31 cellular contexts compared by ENCODE assay signal in the genomic region with DNA sequence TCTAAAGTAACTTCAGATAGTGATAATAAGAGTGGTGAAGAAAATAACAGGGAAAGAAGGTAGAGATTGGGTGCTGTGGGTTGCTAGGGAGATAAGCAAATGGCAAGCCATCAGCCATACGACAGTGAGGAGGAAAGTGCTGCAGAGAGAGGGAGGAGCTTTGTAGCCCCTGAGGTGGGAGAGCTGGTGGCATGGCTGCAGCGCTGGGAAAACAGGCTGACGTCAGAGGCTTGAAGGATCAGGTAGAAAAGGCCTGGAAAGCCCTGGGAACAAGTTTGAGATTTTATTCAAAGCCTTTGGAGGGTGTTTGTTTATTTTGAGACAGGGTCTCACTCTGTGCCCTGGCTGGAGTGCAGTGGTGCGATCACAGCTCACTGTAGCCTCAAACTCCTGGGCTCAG.
"Had no signal": no experiment of that assay in that cellular context is flagged by ENCODE, and none has a peak within 500 bp of the region (broad histone marks: within the 10 kb centered on the region; RNA-seq: fewer than 3 reads in every experiment).

No MANE protein-coding gene starts in this region.

- H3K9me3 Mint-ChIP-seq: activated CD4-positive, alpha-beta memory T cell treated with anti-CD3 and anti-CD28 coated beads, Interleukin-2, amount 10 ng/mL, durations not matched to agents 7 days and 5 days; activated naive CD4-positive, alpha-beta T cell treated with anti-CD3 and anti-CD28 coated beads, Interleukin-2, amount 50 U/mL, for 24 hours; activated naive CD8-positive, alpha-beta T cell treated with anti-CD3 and anti-CD28 coated beads, Interleukin-2, amount 10 ng/mL, durations not matched to agents 7 days and 5 days; activated T-helper 2 cell treated with anti-CD3 and anti-CD28 coated beads, Interferon-gamma antibody, Interleukin-2, Interleukin-4, amounts not matched to agents 10 μg/mL and 5 μg/mL and 100 μg/mL, durations not matched to agents 14 hours and 24 hours and 36 hours had no signal

- DNase-seq: activated CD4-positive, alpha-beta memory T cell treated with anti-CD3 and anti-CD28 coated beads, Interleukin-2, amount 10 ng/mL, durations not matched to agents 7 days and 5 days; activated CD4-positive, alpha-beta T cell treated with anti-CD3 and anti-CD28 coated beads for 1 hour; activated CD4-positive, alpha-beta T cell treated with anti-CD3 and anti-CD28 coated beads for 48 hours; activated CD4-positive, CD25-positive, alpha-beta regulatory T cell; activated CD8-positive, alpha-beta memory T cell treated with anti-CD3 and anti-CD28 coated beads for 24 hours; activated CD8-positive, alpha-beta memory T cell treated with anti-CD3 and anti-CD28 coated beads, Interleukin-2, amount 10 ng/mL, durations not matched to agents 7 days and 5 days; activated CD8-positive, alpha-beta memory T cell treated with anti-CD3 and anti-CD28 coated beads, Interleukin-2, amount 50 U/mL, for 48 hours; activated gamma-delta T cell; activated naive CD4-positive, alpha-beta T cell treated with Interleukin-2 at 50 U/mL for 16 hours; activated naive CD8-positive, alpha-beta T cell treated with anti-CD3 and anti-CD28 coated beads, Interleukin-2, amount 10 ng/mL, durations not matched to agents 7 days and 5 days; activated T-cell treated with anti-CD3 and anti-CD28 coated beads, Interleukin-2, amount 50 U/mL, for 48 hours; amygdala; body of pancreas; NCI-H1105 treated with DMSO at 0.1 percent for 48 hours; NCI-H1436; NCI-H1694; NCI-H1930; NCI-H2081 treated with DMSO at 0.1 percent for 48 hours; NCI-H345; NCI-H524 treated with DMSO at 0.1 percent for 48 hours; NK-92 treated with Interleukin-12 subunit alpha and Interleukin-12 subunit beta, amount 100 ng/mL, for 24 hours; PC-9; SIG-M5; SW 1271; T-helper 1 cell; T-helper 2 cell; T-helper 9 cell had no signal

- H3K36me3 Mint-ChIP-seq: activated CD8-positive, alpha-beta memory T cell treated with anti-CD3 and anti-CD28 coated beads, Interleukin-2, amount 10 ng/mL, durations not matched to agents 7 days and 5 days; activated naive CD4-positive, alpha-beta T cell treated with anti-CD3 and anti-CD28 coated beads, Interleukin-2, amount 50 U/mL, for 24 hours; activated naive CD8-positive, alpha-beta T cell treated with anti-CD3 and anti-CD28 coated beads, Interleukin-2, amount 10 ng/mL, durations not matched to agents 7 days and 5 days had no signal

- H3K4me1 Mint-ChIP-seq: activated CD4-positive, alpha-beta memory T cell treated with anti-CD3 and anti-CD28 coated beads, Interleukin-2, amount 10 ng/mL, durations not matched to agents 7 days and 5 days; activated CD8-positive, alpha-beta memory T cell treated with anti-CD3 and anti-CD28 coated beads, Interleukin-2, amount 10 ng/mL, durations not matched to agents 7 days and 5 days; activated naive CD8-positive, alpha-beta T cell treated with anti-CD3 and anti-CD28 coated beads, Interleukin-2, amount 10 ng/mL, durations not matched to agents 7 days and 5 days had no signal

- H3K27me3 Mint-ChIP-seq: activated naive CD4-positive, alpha-beta T cell treated with anti-CD3 and anti-CD28 coated beads, Interleukin-2, amount 50 U/mL, for 24 hours; activated naive CD8-positive, alpha-beta T cell treated with anti-CD3 and anti-CD28 coated beads, Interleukin-2, amount 10 ng/mL, durations not matched to agents 7 days and 5 days had no signal

- H3K27ac Mint-ChIP-seq: activated CD4-positive, alpha-beta memory T cell treated with anti-CD3 and anti-CD28 coated beads, Interleukin-2, amount 10 ng/mL, durations not matched to agents 7 days and 5 days; activated CD8-positive, alpha-beta memory T cell treated with anti-CD3 and anti-CD28 coated beads, Interleukin-2, amount 10 ng/mL, durations not matched to agents 7 days and 5 days; activated naive CD4-positive, alpha-beta T cell treated with anti-CD3 and anti-CD28 coated beads, Interleukin-2, amount 50 U/mL, for 24 hours; activated naive CD8-positive, alpha-beta T cell treated with anti-CD3 and anti-CD28 coated beads, Interleukin-2, amount 10 ng/mL, durations not matched to agents 7 days and 5 days; activated T-helper 2 cell treated with anti-CD3 and anti-CD28 coated beads, Interferon-gamma antibody, Interleukin-2, Interleukin-4, amounts not matched to agents 10 μg/mL and 5 μg/mL and 100 μg/mL, durations not matched to agents 14 hours and 24 hours and 36 hours had no signal

- ATAC-seq: activated CD8-positive, alpha-beta memory T cell treated with anti-CD3 and anti-CD28 coated beads, Interleukin-2, amount 10 ng/mL, durations not matched to agents 7 days and 5 days; body of pancreas; Right ventricle myocardium inferior; SK-N-SH treated with all-trans-retinoic acid at 6 μM for 48 hours had no signal

- H3K4me3 Mint-ChIP-seq: activated CD4-positive, alpha-beta memory T cell treated with anti-CD3 and anti-CD28 coated beads, Interleukin-2, amount 10 ng/mL, durations not matched to agents 7 days and 5 days; activated CD8-positive, alpha-beta memory T cell treated with anti-CD3 and anti-CD28 coated beads, Interleukin-2, amount 10 ng/mL, durations not matched to agents 7 days and 5 days; activated naive CD4-positive, alpha-beta T cell treated with anti-CD3 and anti-CD28 coated beads, Interleukin-2, amount 50 U/mL, for 24 hours; activated naive CD8-positive, alpha-beta T cell treated with anti-CD3 and anti-CD28 coated beads, Interleukin-2, amount 10 ng/mL, durations not matched to agents 7 days and 5 days had no signal
